Comparison of ENCODE assay signal across 11 cellular contexts in genomic region chr15:100759698-100760356, GRCh38.
DNase-seq lines count a peak whose midpoint lies in the region; ATAC-seq and TF ChIP-seq lines count a peak whose summit lies in the region.
"Had no signal": no experiment of that assay in that cellular context is flagged by ENCODE, and none has a peak within 500 bp of the region (broad histone marks: within the 10 kb centered on the region; RNA-seq: fewer than 3 reads in every experiment).

No MANE protein-coding gene starts in this region.

- H3K27ac ChIP-seq in uterus (peak overlapping the region; percentile 60 to 75), tibial nerve (peak overlapping the region in 1 of 4 donors; percentile 11)
- H3K27ac ChIP-seq: ascending aorta, BLaER1 had no signal

- H3K9me3 Mint-ChIP-seq in activated naive CD4-positive, alpha-beta T cell treated with anti-CD3 and anti-CD28 coated beads, Interleukin-2, amount 50 U/mL, for 72 hours = no peaks in the 10 kb centered on the region

- no peak for TF ChIP-seq CTCF in uterus (IDR thresholded peaks at IDR 0.05)
- TF ChIP-seq CTCF in tibial nerve (IDR thresholded peaks at IDR 0.05) = no peak

- H3K36me3 ChIP-seq in uterus (no peaks in the 10 kb centered on the region), tibial nerve (no peaks in the 10 kb centered on the region)
- H3K36me3 ChIP-seq: ascending aorta, BLaER1 had no signal

- H3K4me1 ChIP-seq in uterus (no peaks in the 10 kb centered on the region), tibial nerve (peaks cover 0 to 19% (median 0%) of the 10 kb centered on the region in 4 donors)
- H3K4me1 ChIP-seq: ascending aorta had no signal

- H3K4me3 ChIP-seq in uterus (no peak overlapping the region), tibial nerve (no peak overlapping the region)
- H3K4me3 ChIP-seq: ascending aorta, BLaER1 had no signal

- WGBS in tibial nerve, 2 donors = 51 to 52% methylated on average over 10 to 12 of the region's 12 CpGs

- TF ChIP-seq EP300 in tibial nerve (IDR thresholded peaks at IDR 0.05) = no peak

- H3K27ac Mint-ChIP-seq in activated naive CD4-positive, alpha-beta T cell treated with anti-CD3 and anti-CD28 coated beads, Interleukin-2, amount 50 U/mL, for 72 hours = no peak overlapping the region

- intact Hi-C loops in uterus (cut with DNase I; ENCODE audit: low total_unique reads) = no loop called here

- ATAC-seq in activated naive CD4-positive, alpha-beta T cell treated with anti-CD3 and anti-CD28 coated beads, Interleukin-2, amount 50 U/mL, for 72 hours = peak; percentile 61 to 70
- no peak for ATAC-seq in HG02678 (IDR thresholded peaks at IDR 0.05; ENCODE audit: unreplicated experiment)

- H3K9me3 ChIP-seq in uterus (no peaks in the 10 kb centered on the region), tibial nerve (no peaks in the 10 kb centered on the region)
- H3K9me3 ChIP-seq: ascending aorta, BLaER1 had no signal

- in situ Hi-C loops in G401 (cut with HindIII; ENCODE audit: low sequenced_read_pairs) = no loop called here

- TF ChIP-seq POLR2A in uterus (IDR thresholded peaks at IDR 0.05) = no peak
- TF ChIP-seq POLR2A in tibial nerve (IDR thresholded peaks at IDR 0.05) = no peak

- H3K27me3 ChIP-seq in uterus (no peaks in the 10 kb centered on the region), tibial nerve (peaks cover 0 to 2% of the 10 kb centered on the region in 2 donors)
- H3K27me3 ChIP-seq: ascending aorta had no signal

- DNase-seq in activated naive CD4-positive, alpha-beta T cell treated with anti-CD3 and anti-CD28 coated beads, Interleukin-2, amount 50 U/mL, for 72 hours (ENCODE audit: low spot score in 2 of 2) = no peak
- no peak for DNase-seq in activated naive CD4-positive, alpha-beta T cell treated with anti-CD3 and anti-CD28 coated beads, Interleukin-2, amount 50 U/mL, for 16 hours
- peak; percentile 96 for DNase-seq in amniotic epithelial cell (ENCODE audit: low read depth)
- DNase-seq in left kidney (ENCODE audit: low read depth, low spot score) = peak; percentile 69
- DNase-seq in uterus = peak in 1 of 2 donors; percentile 49
- DNase-seq in G401 (ENCODE audit: low spot score) = no peak
- DNase-seq in tibial nerve (ENCODE audit: low spot score in 2 of 2) = no peak
- DNase-seq: Right ventricle myocardium superior had no signal

- no peaks in the 10 kb centered on the region for H3K36me3 Mint-ChIP-seq in activated naive CD4-positive, alpha-beta T cell treated with anti-CD3 and anti-CD28 coated beads, Interleukin-2, amount 50 U/mL, for 72 hours

Comparison
In these comparisons a context has a peak if more than half of its experiments do, and no peak if none do; other contexts are left out.
1. DNase-seq: peak in amniotic epithelial cell (single experiment) and left kidney (single experiment); none in activated naive CD4-positive, alpha-beta T cell treated with anti-CD3 and anti-CD28 coated beads, Interleukin-2, amount 50 U/mL, for 72 hours (0 of 2), activated naive CD4-positive, alpha-beta T cell treated with anti-CD3 and anti-CD28 coated beads, Interleukin-2, amount 50 U/mL, for 16 hours (single experiment), G401 (single experiment) and tibial nerve (0 of 2).